ENCODE assay signal across 16 cellular contexts in the genomic region with DNA sequence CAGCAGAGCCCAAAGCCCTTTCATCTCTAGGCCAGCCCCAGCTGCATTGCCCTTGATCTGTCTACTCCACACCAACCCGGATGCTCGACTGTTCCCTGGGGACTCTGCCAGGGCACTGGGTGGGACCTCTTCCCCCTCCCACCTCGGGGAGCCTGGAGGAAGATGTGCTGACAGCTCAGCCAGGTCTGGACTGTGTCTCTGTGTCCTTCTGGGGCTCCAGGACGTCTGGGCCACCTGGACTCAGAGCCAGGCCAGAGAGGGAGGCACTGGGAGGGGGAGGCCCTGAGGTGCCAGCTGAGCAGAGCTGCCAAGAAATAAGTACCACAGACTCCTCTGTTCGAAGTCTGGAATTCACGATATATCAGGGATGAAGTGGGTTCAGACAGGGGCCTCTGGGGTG. TPM values are rescaled to one million over a fixed set of nuclear protein-coding genes. Genes with fewer than 3 reads are reported as not detected.
A peak's percentile ranks its signal among the peaks of the same experiment; 100 is the strongest.
DNase-seq lines count a peak whose midpoint lies in the region; ATAC-seq and TF ChIP-seq lines count a peak whose summit lies in the region.
"Had no signal": no experiment of that assay in that cellular context is flagged by ENCODE, and none has a peak within 500 bp of the region (broad histone marks: within the 10 kb centered on the region; RNA-seq: fewer than 3 reads in every experiment).

No MANE protein-coding gene starts in this region.

- no peak overlapping the region for H3K4me2 ChIP-seq in osteoblast (ENCODE audit: insufficient read depth, low read length)

- H3K4me3 ChIP-seq in HEK293 (ENCODE audit: low read depth, low read length) = no peak overlapping the region
- no peak overlapping the region for H3K4me3 ChIP-seq in osteoblast (ENCODE audit: insufficient read depth, low read length)
- H3K4me3 ChIP-seq: GM23248, K562, SJSA1 had no signal

- no peak for ATAC-seq in stimulated activated naive CD8-positive, alpha-beta T cell treated with anti-CD3 and anti-CD28 coated beads, Interleukin-15, amount 100 ng/mL, for 72 hours
- ATAC-seq: K562, T-cell had no signal

- H3K36me3 ChIP-seq in HEK293 (ENCODE audit: control insufficient read depth in 2 of 2, insufficient read depth in 1 of 2, low read length in 2 of 2) (no peaks in the 10 kb centered on the region), osteoblast (ENCODE audit: insufficient read depth, low read length) (no peaks in the 10 kb centered on the region)
- H3K36me3 ChIP-seq: SJSA1 had no signal

- H3K27ac Mint-ChIP-seq in stimulated activated naive CD8-positive, alpha-beta T cell treated with anti-CD3 and anti-CD28 coated beads, Interleukin-15, amount 100 ng/mL, for 72 hours = peak overlapping the region in 1 of 2 donors; percentile 69
- H3K27ac Mint-ChIP-seq: CD4-positive, alpha-beta memory T cell; T-cell had no signal

- intact Hi-C loops in cardiac septum (cut with DNase I) = no loop called here

- H3K9me3 ChIP-seq in HEK293 (ENCODE audit: control insufficient read depth, insufficient read depth, low read depth, low read length) (no peaks in the 10 kb centered on the region), osteoblast (ENCODE audit: low read depth, low read length) (no peaks in the 10 kb centered on the region)
- H3K9me3 ChIP-seq: SJSA1 had no signal

- H3K4me1 Mint-ChIP-seq in stimulated activated naive CD8-positive, alpha-beta T cell treated with anti-CD3 and anti-CD28 coated beads, Interleukin-15, amount 100 ng/mL, for 72 hours = no peaks in the 10 kb centered on the region
- H3K4me1 Mint-ChIP-seq: CD4-positive, alpha-beta memory T cell; T-cell had no signal

- H3K9me3 Mint-ChIP-seq in stimulated activated naive CD8-positive, alpha-beta T cell treated with anti-CD3 and anti-CD28 coated beads, Interleukin-15, amount 100 ng/mL, for 72 hours = no peaks in the 10 kb centered on the region
- H3K9me3 Mint-ChIP-seq: T-cell had no signal

- H3K4me3 Mint-ChIP-seq in stimulated activated naive CD8-positive, alpha-beta T cell treated with anti-CD3 and anti-CD28 coated beads, Interleukin-15, amount 100 ng/mL, for 72 hours = no peak overlapping the region
- H3K4me3 Mint-ChIP-seq: CD4-positive, alpha-beta memory T cell; T-cell had no signal

- in situ Hi-C loops in ACHN (cut with HindIII; ENCODE audit: low pct_ligation_motif_present, low pct_unique_long_range_greater_than_20kb, low sequenced_read_pairs) = no loop called here

- H3K27me3 ChIP-seq in osteoblast (ENCODE audit: insufficient read depth, low read length) = peaks cover 49% of the 10 kb centered on the region

- TF ChIP-seq CTCF in HEK293 (tag by site-specific recombination; IDR thresholded peaks at IDR 0.05) (no peak), osteoblast (IDR thresholded peaks at IDR 0.05; ENCODE audit: extremely low read depth, low read depth, low read length) (no peak)

- CTCF ChIA-PET in HEK293 (lab: Yijun Ruan, JAX) = interaction anchor here (1.2 kb wide), 1 partner anchor 331 kb away, joined by 3 read pairs; no protein-coding TSS in a partner anchor

- peaks cover 49% of the 10 kb centered on the region for H3K27me3 Mint-ChIP-seq in stimulated activated naive CD8-positive, alpha-beta T cell treated with anti-CD3 and anti-CD28 coated beads, Interleukin-15, amount 100 ng/mL, for 72 hours

- H4K20me1 ChIP-seq in osteoblast (ENCODE audit: insufficient read depth, low read length) = no peaks in the 10 kb centered on the region

- POLR2A ChIA-PET in HEK293 (lab: Yijun Ruan, JAX) = no interaction called here

- no peaks in the 10 kb centered on the region for H3K4me1 ChIP-seq in HEK293 (ENCODE audit: control insufficient read depth, insufficient read depth, low read length)
- H3K4me1 ChIP-seq in osteoblast (ENCODE audit: insufficient read depth, low read length) = no peaks in the 10 kb centered on the region
- H3K4me1 ChIP-seq: SJSA1 had no signal

- H3K27ac ChIP-seq in HEK293 (ENCODE audit: extremely low read depth, low read depth, low read length) = no peak overlapping the region
- H3K27ac ChIP-seq in osteoblast (ENCODE audit: low read depth, low read length) = no peak overlapping the region
- H3K27ac ChIP-seq: GM23248, SJSA1 had no signal

- no peak overlapping the region for H2AFZ ChIP-seq in osteoblast (ENCODE audit: low read length)
- H2AFZ ChIP-seq: GM23248 had no signal

- H3K79me2 ChIP-seq in osteoblast (ENCODE audit: insufficient read depth, low read length) = no peaks in the 10 kb centered on the region

- DNase-seq in NCI-H69 (lab: John Stamatoyannopoulos, UW) (peak; percentile 3), cardiac septum (ENCODE audit: low spot score) (peak; percentile 91), osteoblast (ENCODE audit: insufficient read length, low spot score, missing footprints) (peak; percentile 31), ACHN (no peak), NCI-H446 (lab: John Stamatoyannopoulos, UW) (no peak)
- DNase-seq in stimulated activated naive CD8-positive, alpha-beta T cell treated with anti-CD3 and anti-CD28 coated beads, Interleukin-15, amount 100 ng/mL, for 72 hours = no peak
- DNase-seq: Calu3; CD4-positive, alpha-beta memory T cell; GM23248; NCI-H1930; RPMI8226; T-cell had no signal

TF ChIP-seq in HEK293, 187 proteins besides CTCF, POLR2A, EP300 and RAD21:
- TF ChIP-seq GLIS1 (tag by site-specific recombination; IDR thresholded peaks at IDR 0.05) (0 out of 2 replicates have a peak, but pooled peaks have one; percentile 18), PRDM10 (tag by site-specific recombination; IDR thresholded peaks at IDR 0.05) (no peak), ZIC2 (tag by site-specific recombination; IDR thresholded peaks at IDR 0.05) (peak; percentile 14; the same call in 1 of the 2 replicates)

RNA-seq across cellular contexts. Expression of gene HCN4, which starts 5.8 kb away (rescaled TPM):
- 6.2 TPM for total RNA-seq in cardiac septum
- not detected in 2 replicates for total RNA-seq in osteoblast
- total RNA-seq: CD4-positive, alpha-beta memory T cell; G401; GM23248; K562; SJSA1; T-cell had no signal

Comparison
In these comparisons a context has a peak if more than half of its experiments do, and no peak if none do; other contexts are left out.
1. DNase-seq: peak in NCI-H69 (single experiment), cardiac septum (single experiment) and osteoblast (single experiment); none in ACHN (single experiment), NCI-H446 (0 of 2) and stimulated activated naive CD8-positive, alpha-beta T cell treated with anti-CD3 and anti-CD28 coated beads, Interleukin-15, amount 100 ng/mL, for 72 hours (0 of 2).